9 cellular contexts compared by ENCODE assay signal in genomic region chr22:26075233-26075632, GRCh38.
"Had no signal": no experiment of that assay in that cellular context is flagged by ENCODE, and none has a peak within 500 bp of the region (broad histone marks: within the 10 kb centered on the region; RNA-seq: fewer than 3 reads in every experiment).

No MANE protein-coding gene starts in this region.

- H3K27ac Mint-ChIP-seq: GM23338, H9 had no signal

- FAIRE-seq: H1, H54, HTR-8/SVneo, K562 had no signal

- DNase-seq: H9, HCEC 1CT, IMR-90, KG1 had no signal

- H2AFZ ChIP-seq: GM23338 had no signal

- ATAC-seq: GM23338, K562 had no signal

- H3K4me3 ChIP-seq: GM23338, K562 had no signal

- H3K4me3 Mint-ChIP-seq: GM23338, H9 had no signal

- H3K4me2 ChIP-seq: GM23338 had no signal

- H3K9me3 Mint-ChIP-seq: GM23338, H9 had no signal
